In genomic region chr5:472656-473343, GRCh38 we compare ENCODE assay signal across 8 cellular contexts. TPM values are rescaled to one million over a fixed set of nuclear protein-coding genes. Genes with fewer than 3 reads are reported as not detected.
A peak's percentile ranks its signal among the peaks of the same experiment; 100 is the strongest.
DNase-seq lines count a peak whose midpoint lies in the region; ATAC-seq and TF ChIP-seq lines count a peak whose summit lies in the region.

No MANE protein-coding gene starts in this region.

- ATAC-seq in GM18909 (IDR thresholded peaks at IDR 0.05; ENCODE audit: poor library complexity, unreplicated experiment) (peak; percentile 75), HG03139 (IDR thresholded peaks at IDR 0.05; ENCODE audit: unreplicated experiment) (peak; percentile 66)

- TF ChIP-seq CTCF in AG09309 (IDR thresholded peaks at IDR 0.05; ENCODE audit: control insufficient read depth, insufficient read depth, low read depth, low read length, missing control alignments): no peak

- H3K4me3 ChIP-seq in AG09309 (ENCODE audit: control insufficient read depth, low read depth, low read length): peak overlapping the region; percentile 86

- DNase-seq in AG09309 (ENCODE audit: low read depth): peak; percentile 17
- peak; percentile 82 for DNase-seq in NCI-H2227 treated with DMSO at 0.1 percent for 48 hours (lab: John Stamatoyannopoulos, UW)
- DNase-seq in activated CD4-positive, alpha-beta T cell treated with anti-CD3 and anti-CD28 coated beads for 1 hour: peak; percentile 84
- peak; percentile 98 for DNase-seq in cerebellum (ENCODE audit: low spot score)
- DNase-seq in kidney glomerular epithelial cell (lab: John Stamatoyannopoulos, UW): peak; percentile 68
- peak; percentile 79 to 85 for DNase-seq in stimulated activated CD4-positive, alpha-beta T cell treated with anti-CD3 and anti-CD28 coated beads, Interleukin-15, amount 100 ng/mL, for 48 hours (ENCODE audit: low read depth in 2 of 2)

RNA-seq across cellular contexts. Expression of gene EXOC3, which starts 29.8 kb away (rescaled TPM):
- total RNA-seq in cerebellum: 27.8 TPM

RNA-seq across cellular contexts. Expression of gene SLC9A3, which starts 51.4 kb away (rescaled TPM):
- 1.8 TPM for total RNA-seq in cerebellum

Comparison
In these comparisons a context has a peak if more than half of its experiments do, and no peak if none do; other contexts are left out.
1. Peak in every context shown above with its lines: DNase-seq, ATAC-seq and H3K4me3 ChIP-seq.
2. DNase-seq: peak in every context shown above with its lines; median percentile 98 in cerebellum; 84 in activated CD4-positive, alpha-beta T cell treated with anti-CD3 and anti-CD28 coated beads for 1 hour; 82 in NCI-H2227 treated with DMSO at 0.1 percent for 48 hours; 82 in stimulated activated CD4-positive, alpha-beta T cell treated with anti-CD3 and anti-CD28 coated beads, Interleukin-15, amount 100 ng/mL, for 48 hours; 68 in kidney glomerular epithelial cell; 17 in AG09309.